Comparison of ENCODE assay signal across 11 cellular contexts in genomic region chr1:156434976-156435550, GRCh38.
DNase-seq lines count a peak whose midpoint lies in the region; ATAC-seq and TF ChIP-seq lines count a peak whose summit lies in the region.
"Had no signal": no experiment of that assay in that cellular context is flagged by ENCODE, and none has a peak within 500 bp of the region (broad histone marks: within the 10 kb centered on the region; RNA-seq: fewer than 3 reads in every experiment).

No MANE protein-coding gene starts in this region.

- H3K4me3 ChIP-seq in duodenal mucosa (ENCODE audit: low read depth in 1 of 2, low read length in 2 of 2) (peak overlapping the region; percentile 36 to 37), neuronal stem cell (ENCODE audit: low read length in 2 of 2) (peak overlapping the region in 1 of 2 donors; percentile 47)

- no peak overlapping the region for H2BK120ac ChIP-seq in neuronal stem cell (ENCODE audit: low read depth, low read length)
- H2BK120ac ChIP-seq in H9 (ENCODE audit: low read depth, low read length, poor library complexity, severe bottlenecking): no peak overlapping the region

- no peaks in the 10 kb centered on the region for H3K79me2 ChIP-seq in H9 (ENCODE audit: insufficient read depth, low read length)

- H2AFZ ChIP-seq in neuronal stem cell (ENCODE audit: low read length) (peak overlapping the region; percentile 71), H9 (ENCODE audit: low read length) (no peak overlapping the region)

- H3K4me1 ChIP-seq in duodenal mucosa (ENCODE audit: control insufficient read depth in 1 of 2, insufficient read depth in 2 of 2, low read length in 2 of 2) (peaks cover 0 to 6% of the 10 kb centered on the region in 2 donors), neuronal stem cell (ENCODE audit: control insufficient read depth in 2 of 2, insufficient read depth in 1 of 2, low read depth in 1 of 2, low read length in 2 of 2) (peaks cover 2 to 19% of the 10 kb centered on the region in 2 donors), H9 (ENCODE audit: insufficient read depth, low read length) (peaks cover 7% of the 10 kb centered on the region; the same call in 1 of the 2 replicates)

- H3K9ac ChIP-seq in duodenal mucosa (ENCODE audit: low read depth in 1 of 2, low read length in 2 of 2) (no peak overlapping the region), neuronal stem cell (ENCODE audit: low read depth, low read length, poor library complexity) (peak overlapping the region; percentile 33), H9 (ENCODE audit: extremely low read depth, insufficient read length, low read length) (no peak overlapping the region)

- intact Hi-C loops in CD14-positive monocyte (cut with micrococcal nuclease): no loop called here

- no peak overlapping the region for H2BK15ac ChIP-seq in neuronal stem cell (ENCODE audit: low read length)
- H2BK15ac ChIP-seq in H9 (ENCODE audit: low read depth, low read length): no peak overlapping the region

- H3K4ac ChIP-seq in neuronal stem cell (ENCODE audit: low read length) (no peak overlapping the region), H9 (ENCODE audit: low read depth, low read length) (no peak overlapping the region)

- H4K91ac ChIP-seq in neuronal stem cell (ENCODE audit: low read depth, low read length, poor library complexity): no peak overlapping the region
- H4K91ac ChIP-seq in H9 (ENCODE audit: insufficient read length, low read depth, low read length): no peak overlapping the region

- H3K79me1 ChIP-seq in neuronal stem cell (ENCODE audit: low read depth, low read length) (no peaks in the 10 kb centered on the region), H9 (ENCODE audit: insufficient read depth, low read depth, low read length, poor library complexity, severe bottlenecking) (no peaks in the 10 kb centered on the region)

- H3K27ac ChIP-seq in duodenal mucosa (ENCODE audit: low read depth, low read length): no peak overlapping the region
- no peak overlapping the region for H3K27ac ChIP-seq in neuronal stem cell (replicated peaks; ENCODE audit: low read length)
- H3K27ac ChIP-seq in H9 (ENCODE audit: insufficient read length, low read depth, low read length): no peak overlapping the region

- H3K4me3 Mint-ChIP-seq in CD14-positive monocyte (peak overlapping the region; percentile 71 to 88), H9 (peak overlapping the region in 1 of 2 experiments; percentile 74; a peak in 3 of 5 replicates)

- H4K8ac ChIP-seq in neuronal stem cell (ENCODE audit: low read depth, low read length) (no peak overlapping the region), H9 (replicated peaks; ENCODE audit: insufficient read length, low read depth, low read length) (no peak overlapping the region)

- H3K27me3 ChIP-seq in duodenal mucosa (ENCODE audit: control insufficient read depth in 1 of 2, insufficient read depth in 2 of 2, low read length in 2 of 2) (peaks cover 86 to 97% of the 10 kb centered on the region in 2 donors), neuronal stem cell (ENCODE audit: control insufficient read depth in 3 of 3, insufficient read depth in 3 of 3, low read depth in 1 of 3, low read length in 3 of 3) (peaks cover 40 to 98% (median 85%) of the 10 kb centered on the region in 3 experiments), H9 (ENCODE audit: insufficient read depth, low read length) (peaks cover 89% of the 10 kb centered on the region)

- H3K27ac Mint-ChIP-seq in CD14-positive monocyte: peak overlapping the region in 1 of 7 donors; percentile 16
- no peak overlapping the region for H3K27ac Mint-ChIP-seq in H9

- TF ChIP-seq CTCF in CD14-positive monocyte (IDR thresholded peaks at IDR 0.05): no peak
- TF ChIP-seq CTCF in H9 (conservative IDR thresholded peaks at IDR 0.05): no peak

- DNase-seq in CD14-positive monocyte (ENCODE audit: low spot score): no peak
- peak; percentile 74 for DNase-seq in NCI-H526 treated with DMSO at 0.1 percent for 48 hours (lab: John Stamatoyannopoulos, UW)
- DNase-seq in neuronal stem cell (ENCODE audit: low spot score): no peak
- no peak for DNase-seq in germinal center (ENCODE audit: low spot score)
- DNase-seq in H9: no peak
- no peak for DNase-seq in occipital lobe (lab: John Stamatoyannopoulos, UW)
- DNase-seq: foreskin melanocyte, GOT3, NCI-H1092 treated with DMSO at 0.1 percent for 48 hours had no signal

- no peak overlapping the region for H3K56ac ChIP-seq in H9 (ENCODE audit: insufficient read length, low read depth, low read length)

- no peak for ATAC-seq in HG02571 (IDR thresholded peaks at IDR 0.05; ENCODE audit: unreplicated experiment)

- peaks cover 4% of the 10 kb centered on the region for H3K23me2 ChIP-seq in H9 (ENCODE audit: insufficient read length, low read depth, low read length, poor library complexity, severe bottlenecking)

- H3K9me3 Mint-ChIP-seq in CD14-positive monocyte (peaks cover 0 to 22% (median 12%) of the 10 kb centered on the region in 7 donors), H9 (peaks cover 4 to 11% of the 10 kb centered on the region in 2 experiments; a peak in 4 of 5 replicates)

- H3K23ac ChIP-seq in neuronal stem cell (ENCODE audit: low read depth, low read length, poor library complexity) (peak overlapping the region; percentile 56), H9 (ENCODE audit: insufficient read length, low read depth, low read length) (no peak overlapping the region)

- H3T11ph ChIP-seq in H9 (ENCODE audit: low read length): no peak overlapping the region

- H4K5ac ChIP-seq in H9 (ENCODE audit: insufficient read length, low read depth, low read length): no peak overlapping the region

- H2BK20ac ChIP-seq in H9 (ENCODE audit: low read depth, low read length, poor library complexity, severe bottlenecking): no peak overlapping the region

- H3K18ac ChIP-seq in neuronal stem cell (ENCODE audit: low read length): peak overlapping the region; percentile 86
- H3K18ac ChIP-seq in H9 (ENCODE audit: insufficient read length, low read depth, low read length): no peak overlapping the region

- no CpG with 5 or more reads among the region's 21 CpGs for WGBS in neuronal stem cell (ENCODE audit: extremely low coverage in 2 of 2, insufficient read length in 2 of 2, insufficient replicate concordance in 1 of 2), 2 donors
- WGBS in H9 (ENCODE audit: extremely low coverage, insufficient read length, low lambda C conversion rate): no CpG with 5 or more reads among the region's 21 CpGs

- H2BK5ac ChIP-seq in neuronal stem cell (ENCODE audit: low read length) (no peak overlapping the region), H9 (ENCODE audit: insufficient read length, low read length) (no peak overlapping the region)

- H3K4me2 ChIP-seq in neuronal stem cell (ENCODE audit: insufficient read depth, low read length, poor library complexity, severe bottlenecking): no peak overlapping the region
- no peak overlapping the region for H3K4me2 ChIP-seq in H9 (ENCODE audit: insufficient read depth, insufficient read length, low read length)

- H3K36me3 ChIP-seq in duodenal mucosa (ENCODE audit: control insufficient read depth in 1 of 2, insufficient read depth in 2 of 2, low read length in 2 of 2) (no peaks in the 10 kb centered on the region), neuronal stem cell (replicated peaks in 1 of 2; ENCODE audit: control insufficient read depth in 2 of 2, insufficient read depth in 2 of 2, low read length in 2 of 2) (no peaks in the 10 kb centered on the region)

- peaks cover 97 to 100% (median 98%) of the 10 kb centered on the region in 3 donors for H3K27me3 Mint-ChIP-seq in CD14-positive monocyte (ENCODE audit: low read depth in 3 of 3)
- peaks cover 100% of the 10 kb centered on the region for H3K27me3 Mint-ChIP-seq in H9 (ENCODE audit: low read depth)

- H3K36me3 Mint-ChIP-seq in CD14-positive monocyte: peaks cover 5 to 13% of the 10 kb centered on the region in 2 donors
- H3K36me3 Mint-ChIP-seq in H9 (ENCODE audit: insufficient read depth in 1 of 3, low read depth in 3 of 3): peaks cover 0 to 1% (median 0%) of the 10 kb centered on the region in 3 experiments; a peak in 1 of 7 replicates

- H4K20me1 ChIP-seq in H9 (ENCODE audit: control insufficient read depth, insufficient read depth, insufficient read length): no peaks in the 10 kb centered on the region

- H3K14ac ChIP-seq in neuronal stem cell (ENCODE audit: low read length): peak overlapping the region; percentile 50
- H3K14ac ChIP-seq in H9 (ENCODE audit: insufficient read depth, low read length): no peak overlapping the region

- H2BK12ac ChIP-seq in neuronal stem cell (ENCODE audit: low read length) (no peak overlapping the region), H9 (ENCODE audit: insufficient read length, low read depth, low read length) (no peak overlapping the region)

- peak overlapping the region; percentile 39 for H2AK5ac ChIP-seq in neuronal stem cell (ENCODE audit: low read depth, low read length)
- no peak overlapping the region for H2AK5ac ChIP-seq in H9 (ENCODE audit: insufficient read length, low read length)

- H3K9me3 ChIP-seq in duodenal mucosa (ENCODE audit: control insufficient read depth in 1 of 2, low read length in 2 of 2) (no peaks in the 10 kb centered on the region), neuronal stem cell (replicated peaks in 1 of 2; ENCODE audit: control insufficient read depth in 2 of 2, insufficient read depth in 1 of 2, low read depth in 1 of 2, low read length in 2 of 2) (peaks cover 0 to 2% of the 10 kb centered on the region in 2 donors), H9 (ENCODE audit: control insufficient read depth, low read depth, low read length) (no peaks in the 10 kb centered on the region)

- H3K4me1 Mint-ChIP-seq in CD14-positive monocyte: peaks cover 21% of the 10 kb centered on the region
- H3K4me1 Mint-ChIP-seq in H9: peaks cover 50 to 69% of the 10 kb centered on the region in 2 experiments
